In genomic region chr4:111014537-111014936, GRCh38 we compare ENCODE assay signal across 1 cellular context.
TF ChIP-seq lines count a peak whose summit lies in the region.

No MANE protein-coding gene starts in this region.

TF ChIP-seq in H1, 55 proteins besides CTCF, POLR2A, EP300 and RAD21 (continued from another document):
- no peak for TF ChIP-seq CEBPB (IDR thresholded peaks at IDR 0.05; ENCODE audit: low read depth, low read length)
- no peak for TF ChIP-seq KDM1A (IDR thresholded peaks at IDR 0.05; ENCODE audit: borderline replicate concordance, low read length)
- no peak for TF ChIP-seq TEAD4 (IDR thresholded peaks at IDR 0.05; ENCODE audit: low read depth, low read length)
- TF ChIP-seq EGR1 (IDR thresholded peaks at IDR 0.05; ENCODE audit: borderline replicate concordance, low read depth, low read length) = no peak
- TF ChIP-seq JUND (IDR thresholded peaks at IDR 0.05; ENCODE audit: low read length) = no peak
- no peak for TF ChIP-seq TAF7 (optimal IDR thresholded peaks at IDR 0.05; ENCODE audit: borderline replicate concordance, low read depth, low read length)
- no peak for TF ChIP-seq JUN (IDR thresholded peaks at IDR 0.05; ENCODE audit: low read depth, low read length)
- TF ChIP-seq MAFK (IDR thresholded peaks at IDR 0.05; ENCODE audit: low read depth, low read length) = no peak
- no peak for TF ChIP-seq SAP30 (IDR thresholded peaks at IDR 0.05; ENCODE audit: insufficient read depth, insufficient replicate concordance, low read length)
